31 cellular contexts compared by ENCODE assay signal in the genomic region with DNA sequence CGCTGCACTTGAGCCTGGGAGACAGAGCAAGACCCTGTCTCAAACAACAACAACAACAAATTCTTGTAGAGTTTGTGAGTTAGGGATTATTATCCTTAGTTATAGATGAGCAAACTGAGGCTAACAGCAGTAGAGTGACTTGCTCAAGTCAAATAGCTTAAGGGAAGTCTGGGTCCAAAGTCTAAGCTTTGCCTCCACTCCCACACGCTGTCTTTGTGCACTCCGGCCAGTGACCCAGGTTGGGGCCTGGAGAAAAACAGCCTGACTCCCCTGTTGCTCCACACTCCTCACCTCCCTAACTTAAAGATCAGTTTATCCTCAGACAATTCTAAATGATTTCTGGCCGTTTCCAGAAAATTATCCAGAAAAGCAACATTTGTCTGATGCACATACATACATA. TPM values are rescaled to one million over a fixed set of nuclear protein-coding genes. Genes with fewer than 3 reads are reported as not detected.
A peak's percentile ranks its signal among the peaks of the same experiment; 100 is the strongest.
DNase-seq lines count a peak whose midpoint lies in the region; ATAC-seq and TF ChIP-seq lines count a peak whose summit lies in the region.
"Had no signal": no experiment of that assay in that cellular context is flagged by ENCODE, and none has a peak within 500 bp of the region (broad histone marks: within the 10 kb centered on the region; RNA-seq: fewer than 3 reads in every experiment).

No MANE protein-coding gene starts in this region.

- TF ChIP-seq POLR2A in right lobe of liver (IDR thresholded peaks at IDR 0.05) = no peak

- no peak for DNase-seq in activated naive CD8-positive, alpha-beta T cell treated with anti-CD3 and anti-CD28 coated beads for 36 hours
- DNase-seq in endodermal cell (no peak), right lobe of liver (peak in 1 of 3 donors; percentile 26), type B pancreatic cell (ENCODE audit: extremely low spot score, unreplicated experiment) (no peak), KG1 (lab: John Stamatoyannopoulos, UW) (no peak), NCI-H146 treated with DMSO at 0.1 percent for 48 hours (lab: John Stamatoyannopoulos, UW; ENCODE audit: unreplicated experiment) (no peak), substantia nigra (lab: John Stamatoyannopoulos, UW) (no peak)
- DNase-seq: activated CD4-positive, alpha-beta T cell treated with anti-CD3 and anti-CD28 coated beads, Interleukin-2, amount 50 U/mL, for 48 hours; activated naive CD4-positive, alpha-beta T cell treated with anti-CD3 and anti-CD28 coated beads, Interleukin-2, amount 10 ng/mL, durations not matched to agents 7 days and 5 days; amniotic stem cell; Calu3; DMS79; hippocampal formation; immature natural killer cell; MG63; naive thymus-derived CD4-positive, alpha-beta T cell; NCI-H1105 treated with DMSO at 0.1 percent for 48 hours; NCI-H2029 treated with DMSO at 0.1 percent for 48 hours; NCI-H524; OCI-M1; stimulated activated naive CD4-positive, alpha-beta T cell treated with Interleukin-2 at 50 U/mL for 16 hours; uterus had no signal

- H3K4me1 ChIP-seq in endodermal cell (ENCODE audit: control insufficient read depth, insufficient read depth, low read length) (peaks cover 5% of the 10 kb centered on the region), right lobe of liver (peaks cover 0 to 37% (median 10%) of the 10 kb centered on the region in 4 donors)
- H3K4me1 ChIP-seq: uterus had no signal

- TF ChIP-seq CTCF in endodermal cell (conservative IDR thresholded peaks at IDR 0.05) (no peak), right lobe of liver (IDR thresholded peaks at IDR 0.05) (no peak), type B pancreatic cell (conservative IDR thresholded peaks at IDR 0.05) (no peak)

- H3K27me3 Mint-ChIP-seq in activated naive CD8-positive, alpha-beta T cell = no peaks in the 10 kb centered on the region
- H3K27me3 Mint-ChIP-seq in activated naive CD8-positive, alpha-beta T cell treated with anti-CD3 and anti-CD28 coated beads for 36 hours = no peaks in the 10 kb centered on the region
- no peaks in the 10 kb centered on the region for H3K27me3 Mint-ChIP-seq in endodermal cell (ENCODE audit: insufficient read depth)
- H3K27me3 Mint-ChIP-seq in type B pancreatic cell = no peaks in the 10 kb centered on the region
- H3K27me3 Mint-ChIP-seq: activated naive CD4-positive, alpha-beta T cell treated with anti-CD3 and anti-CD28 coated beads, Interleukin-2, amount 10 ng/mL, durations not matched to agents 7 days and 5 days; brain; naive thymus-derived CD4-positive, alpha-beta T cell had no signal

- peak; percentile 44 to 58 (median 52) for ATAC-seq in right lobe of liver
- ATAC-seq: activated CD4-positive, CD25-positive, alpha-beta regulatory T cell treated with anti-CD3 and anti-CD28 coated beads, Interleukin-2, amount 50 U/mL, for 24 hours; left lung; naive thymus-derived CD4-positive, alpha-beta T cell had no signal

- WGBS in endodermal cell (ENCODE audit: insufficient coverage in 1 of 2, insufficient read length in 1 of 2), 2 experiments = 87 to 94% methylated on average over 3 to 4 of the region's 4 CpGs
- 46% methylated on average over 3 of the region's 4 CpGs for WGBS in right lobe of liver (ENCODE audit: insufficient coverage, low coverage, low lambda C conversion rate, missing lambda C conversion rate)

- peak overlapping the region; percentile 18 for H3K27ac Mint-ChIP-seq in activated naive CD8-positive, alpha-beta T cell
- H3K27ac Mint-ChIP-seq in activated naive CD8-positive, alpha-beta T cell treated with anti-CD3 and anti-CD28 coated beads for 36 hours = no peak overlapping the region
- H3K27ac Mint-ChIP-seq in endodermal cell (peak overlapping the region; percentile 76), type B pancreatic cell (peak overlapping the region; percentile 64)
- H3K27ac Mint-ChIP-seq: activated naive CD4-positive, alpha-beta T cell treated with anti-CD3 and anti-CD28 coated beads, Interleukin-2, amount 10 ng/mL, durations not matched to agents 7 days and 5 days; activated T-helper 1 cell treated with anti-CD3 and anti-CD28 coated beads, Interleukin-12 subunit alpha, Interleukin-12 subunit beta, Interleukin-2, Interleukin-4 antibody, amounts not matched to agents 30 ng/mL and 10 ng/mL and 1 ng/mL, durations not matched to agents 14 hours and 24 hours and 36 hours; brain had no signal

- peaks cover 6% of the 10 kb centered on the region for H3K4me1 Mint-ChIP-seq in activated naive CD8-positive, alpha-beta T cell (ENCODE audit: low read depth)
- peaks cover 6% of the 10 kb centered on the region for H3K4me1 Mint-ChIP-seq in activated naive CD8-positive, alpha-beta T cell treated with anti-CD3 and anti-CD28 coated beads for 36 hours
- H3K4me1 Mint-ChIP-seq in endodermal cell (peaks cover 26% of the 10 kb centered on the region), type B pancreatic cell (ENCODE audit: unreplicated experiment) (peaks cover 12% of the 10 kb centered on the region)

- H3K4me3 ChIP-seq in endodermal cell (ENCODE audit: low read length) (no peak overlapping the region), right lobe of liver (no peak overlapping the region)
- H3K4me3 ChIP-seq: left lung, MG63, SK-N-MC, uterus had no signal

- peaks cover 20% of the 10 kb centered on the region for H3K36me3 ChIP-seq in endodermal cell (ENCODE audit: control insufficient read depth, insufficient read depth, low read length)
- peaks cover 0 to under 1% (median 0%) of the 10 kb centered on the region in 4 donors for H3K36me3 ChIP-seq in right lobe of liver
- H3K36me3 ChIP-seq: thoracic aorta, uterus had no signal

- H3K9me3 ChIP-seq in endodermal cell (ENCODE audit: control insufficient read depth, low read length) (no peaks in the 10 kb centered on the region), right lobe of liver (no peaks in the 10 kb centered on the region)
- H3K9me3 ChIP-seq: left lung, MG63, thoracic aorta, uterus had no signal

- intact Hi-C loops in right lobe of liver (cut with DNase I) = no loop called here

- no peaks in the 10 kb centered on the region for H3K36me3 Mint-ChIP-seq in activated naive CD8-positive, alpha-beta T cell
- H3K36me3 Mint-ChIP-seq in activated naive CD8-positive, alpha-beta T cell treated with anti-CD3 and anti-CD28 coated beads for 36 hours = no peaks in the 10 kb centered on the region
- H3K36me3 Mint-ChIP-seq in endodermal cell (ENCODE audit: low read depth) = peaks cover 16% of the 10 kb centered on the region
- H3K36me3 Mint-ChIP-seq in type B pancreatic cell = no peaks in the 10 kb centered on the region

- H3K9ac ChIP-seq in endodermal cell (ENCODE audit: extremely low read depth, low read length, poor library complexity, severe bottlenecking) = no peak overlapping the region
- H3K9ac ChIP-seq: KMS-11 had no signal

- H3K27ac ChIP-seq in endodermal cell (ENCODE audit: low read depth, low read length) = no peak overlapping the region
- H3K27ac ChIP-seq in right lobe of liver = peak overlapping the region in 1 of 3 donors; percentile 27
- no peak overlapping the region for H3K27ac ChIP-seq in substantia nigra (ENCODE audit: low read depth, low read length, poor library complexity, severe bottlenecking)
- H3K27ac ChIP-seq: KMS-11, left lung, SK-N-MC, uterus had no signal

- H3K9me3 Mint-ChIP-seq in activated naive CD8-positive, alpha-beta T cell (ENCODE audit: low read depth) = no peaks in the 10 kb centered on the region
- no peaks in the 10 kb centered on the region for H3K9me3 Mint-ChIP-seq in activated naive CD8-positive, alpha-beta T cell treated with anti-CD3 and anti-CD28 coated beads for 36 hours
- H3K9me3 Mint-ChIP-seq in endodermal cell (no peaks in the 10 kb centered on the region), type B pancreatic cell (no peaks in the 10 kb centered on the region)
- H3K9me3 Mint-ChIP-seq: activated naive CD4-positive, alpha-beta T cell treated with anti-CD3 and anti-CD28 coated beads, Interleukin-2, amount 10 ng/mL, durations not matched to agents 7 days and 5 days; activated T-helper 1 cell treated with anti-CD3 and anti-CD28 coated beads, Interleukin-12 subunit alpha, Interleukin-12 subunit beta, Interleukin-2, Interleukin-4 antibody, amounts not matched to agents 30 ng/mL and 10 ng/mL and 1 ng/mL, durations not matched to agents 14 hours and 24 hours and 36 hours; brain; immature natural killer cell; naive thymus-derived CD4-positive, alpha-beta T cell had no signal

- H3K27me3 ChIP-seq in endodermal cell (ENCODE audit: control insufficient read depth, insufficient read depth, low read length, poor library complexity, severe bottlenecking) (no peaks in the 10 kb centered on the region), right lobe of liver (no peaks in the 10 kb centered on the region)
- H3K27me3 ChIP-seq: left lung, MG63, uterus had no signal

- no peak overlapping the region for H3K4me3 Mint-ChIP-seq in activated naive CD8-positive, alpha-beta T cell
- H3K4me3 Mint-ChIP-seq in activated naive CD8-positive, alpha-beta T cell treated with anti-CD3 and anti-CD28 coated beads for 36 hours = no peak overlapping the region
- no peak overlapping the region for H3K4me3 Mint-ChIP-seq in endodermal cell
- peak overlapping the region; percentile 40 for H3K4me3 Mint-ChIP-seq in type B pancreatic cell
- H3K4me3 Mint-ChIP-seq: activated naive CD4-positive, alpha-beta T cell treated with anti-CD3 and anti-CD28 coated beads, Interleukin-2, amount 10 ng/mL, durations not matched to agents 7 days and 5 days; activated T-helper 1 cell treated with anti-CD3 and anti-CD28 coated beads, Interleukin-12 subunit alpha, Interleukin-12 subunit beta, Interleukin-2, Interleukin-4 antibody, amounts not matched to agents 30 ng/mL and 10 ng/mL and 1 ng/mL, durations not matched to agents 14 hours and 24 hours and 36 hours; CD14-positive monocyte; immature natural killer cell; naive thymus-derived CD4-positive, alpha-beta T cell had no signal

RNA-seq across cellular contexts. Expression of gene SIN3A, which starts 9.2 kb away (rescaled TPM):
- 10 to 100 TPM; 74.2 to 77.0 TPM for total RNA-seq in activated naive CD8-positive, alpha-beta T cell treated with anti-CD3 and anti-CD28 coated beads for 36 hours
- 100 to 1,000 TPM; 119 to 123 TPM for total RNA-seq in endodermal cell
- 56.8 TPM for polyA plus RNA-seq in endodermal cell (2013, experiment 1 of 2)
- 56.4 TPM for polyA plus RNA-seq in endodermal cell (2013, experiment 2 of 2)
- total RNA-seq in right lobe of liver = 10 to 100 TPM in 5 of 6 experiments, 1 to 10 TPM in 1; 10.0 to 21.6 (median 20.5) TPM
- total RNA-seq in type B pancreatic cell (ENCODE audit: low replicate concordance) = 47.1 and 75.4 TPM in 2 replicates
